18 cellular contexts compared by ENCODE assay signal in the genomic region with DNA sequence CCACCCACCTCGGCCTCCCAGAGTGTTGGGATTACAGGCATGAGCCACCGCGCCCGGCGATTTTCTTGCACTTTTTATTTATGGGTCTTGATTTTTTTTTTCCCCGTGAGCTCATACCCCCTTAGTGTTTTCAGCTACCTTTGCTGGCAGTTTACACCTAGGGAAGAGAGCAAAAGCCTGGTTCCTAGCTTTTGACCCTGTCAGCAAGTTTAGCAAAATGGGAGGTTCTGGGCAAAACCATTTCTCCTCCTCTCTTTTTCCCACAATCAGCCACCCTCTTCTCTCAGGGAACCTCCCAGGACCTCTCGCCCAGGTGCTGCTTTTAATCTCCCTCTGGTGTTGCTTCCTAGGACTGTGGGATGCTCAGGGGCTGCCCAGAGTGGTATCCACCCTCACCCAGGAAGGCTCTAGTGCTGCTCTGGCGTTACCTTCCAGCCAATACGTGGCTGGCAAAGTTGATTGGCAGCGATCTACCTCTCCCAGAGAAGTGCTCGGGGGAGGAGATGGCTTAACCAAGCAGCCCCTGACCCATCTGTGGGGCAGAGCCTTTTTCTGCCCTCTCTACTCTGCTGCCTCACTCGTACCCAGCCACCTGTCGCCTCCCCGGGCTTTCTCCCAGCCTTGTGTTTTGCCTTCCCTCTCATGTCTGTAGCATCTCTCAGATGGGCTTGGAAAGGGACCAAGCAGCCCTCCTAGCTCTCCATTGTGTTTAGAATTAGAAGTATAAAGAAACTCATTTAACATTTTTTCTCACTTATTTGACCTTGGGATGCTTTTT. TPM values are rescaled to one million over a fixed set of nuclear protein-coding genes. Genes with fewer than 3 reads are reported as not detected.
DNase-seq lines count a peak whose midpoint lies in the region; ATAC-seq, FAIRE-seq and TF ChIP-seq lines count a peak whose summit lies in the region.
"Had no signal": no experiment of that assay in that cellular context is flagged by ENCODE, and none has a peak within 500 bp of the region (broad histone marks: within the 10 kb centered on the region; RNA-seq: fewer than 3 reads in every experiment).

No MANE protein-coding gene starts in this region.

- H3K27me3 ChIP-seq in HepG2 (ENCODE audit: control insufficient read depth in 1 of 2, insufficient read depth in 2 of 2, low read length in 2 of 2), result no peaks in the 10 kb centered on the region
- H3K27me3 ChIP-seq in right lobe of liver, result no peaks in the 10 kb centered on the region
- H3K27me3 ChIP-seq in PC-3 (ENCODE audit: low read length), result no peaks in the 10 kb centered on the region

- FAIRE-seq in HepG2 (lab: Jason Lieb, UNC), result no peak
- FAIRE-seq: A204.1, GM12878, GM18507, HTR-8/SVneo had no signal

- 96% methylated on average over 14 of the region's 14 CpGs for WGBS in HepG2 (ENCODE audit: low lambda C conversion rate)
- WGBS in right lobe of liver (ENCODE audit: insufficient coverage, low coverage, low lambda C conversion rate, missing lambda C conversion rate), result 89% methylated on average over 12 of the region's 14 CpGs

- TF ChIP-seq EP300 in HepG2 (IDR thresholded peaks at IDR 0.05; ENCODE audit: low read depth in 2 of 2, low read length in 2 of 2) (no peak), HepG2 (CRISPR knock-in tag; IDR thresholded peaks at IDR 0.05; ENCODE audit: borderline replicate concordance) (no peak)

- TF ChIP-seq CTCF in HepG2 (CRISPR knock-in tag; IDR thresholded peaks at IDR 0.05) (no peak), right lobe of liver (IDR thresholded peaks at IDR 0.05) (no peak), WTC11 (IDR thresholded peaks at IDR 0.05) (no peak), PC-3 (conservative IDR thresholded peaks at IDR 0.05; ENCODE audit: low read depth, low read length) (no peak)

- no peak overlapping the region for H3K4me3 Mint-ChIP-seq in WTC11
- H3K4me3 Mint-ChIP-seq in effector memory CD8-positive, alpha-beta T cell, result no peak overlapping the region
- H3K4me3 Mint-ChIP-seq in stimulated activated effector memory CD8-positive, alpha-beta T cell treated with anti-CD3 and anti-CD28 coated beads, Interleukin-12 subunit alpha, Interleukin-12 subunit beta, amount 100 ng/mL, for 72 hours, result no peak overlapping the region
- H3K4me3 Mint-ChIP-seq: B cell; CD4-positive, alpha-beta T cell had no signal

- H3K27ac ChIP-seq in HepG2 (ENCODE audit: extremely low read length, insufficient read depth, low read length) (no peak overlapping the region), right lobe of liver (no peak overlapping the region), PC-3 (ENCODE audit: low read length) (no peak overlapping the region)
- H3K27ac ChIP-seq: GM23248 had no signal

- H3K79me2 ChIP-seq in HepG2 (ENCODE audit: insufficient read depth, low read length), result no peaks in the 10 kb centered on the region
- H3K79me2 ChIP-seq in PC-3 (ENCODE audit: low read length), result no peaks in the 10 kb centered on the region

- TF ChIP-seq RAD21 in HepG2 (CRISPR knock-in tag; IDR thresholded peaks at IDR 0.05), result no peak

- no peak for TF ChIP-seq POLR2A in HepG2 (IDR thresholded peaks at IDR 0.05; ENCODE audit: insufficient read depth in 1 of 2, low read depth in 2 of 2, low read length in 2 of 2)
- no peak for TF ChIP-seq POLR2A in right lobe of liver (IDR thresholded peaks at IDR 0.05)

- H3K4me1 ChIP-seq in HepG2 (ENCODE audit: insufficient read depth, low read length) (no peaks in the 10 kb centered on the region), right lobe of liver (no peaks in the 10 kb centered on the region), PC-3 (ENCODE audit: insufficient read depth, low read length) (peaks cover 12% of the 10 kb centered on the region; the same call in 1 of the 2 replicates)

- H3K4me3 ChIP-seq in HepG2 (replicated peaks in 1 of 3; ENCODE audit: insufficient read depth in 1 of 3, low read depth in 2 of 3, low read length in 3 of 3), result no peak overlapping the region
- no peak overlapping the region for H3K4me3 ChIP-seq in right lobe of liver
- no peak overlapping the region for H3K4me3 ChIP-seq in PC-3 (ENCODE audit: low read length)
- H3K4me3 ChIP-seq: GM12878, GM23248 had no signal

- in situ Hi-C loops in HepG2 (cut with HindIII; ENCODE audit: extremely low pct_ligation_motif_present, low pct_unique_long_range_greater_than_20kb), result no loop called here

- POLR2A ChIA-PET in HepG2 (lab: Yijun Ruan, JAX), result no interaction called here
- POLR2A ChIA-PET in WTC11 (lab: Charles Lee), result interaction anchor here (1.0 kb wide), 1 partner anchor 37 kb away, joined by 3 read pairs; a partner anchor contains a TSS
- POLR2A ChIA-PET in PC-3 (lab: Charles Lee; ENCODE audit: unreplicated experiment), result no interaction called here

- H3K4me2 ChIP-seq in HepG2 (ENCODE audit: low read depth, low read length) (no peak overlapping the region), PC-3 (ENCODE audit: low read length) (no peak overlapping the region)

- peaks cover 12% of the 10 kb centered on the region for H3K9me3 Mint-ChIP-seq in WTC11
- H3K9me3 Mint-ChIP-seq in effector memory CD8-positive, alpha-beta T cell, result peaks cover 0 to 1% of the 10 kb centered on the region in 2 donors
- no peaks in the 10 kb centered on the region for H3K9me3 Mint-ChIP-seq in stimulated activated effector memory CD8-positive, alpha-beta T cell treated with anti-CD3 and anti-CD28 coated beads, Interleukin-12 subunit alpha, Interleukin-12 subunit beta, amount 100 ng/mL, for 72 hours
- H3K9me3 Mint-ChIP-seq: CD4-positive, alpha-beta T cell had no signal

- CTCF ChIA-PET in HepG2 (lab: Yijun Ruan, JAX; ENCODE audit: low intra/inter-chr PET ratio, low total read pairs), result no interaction called here
- CTCF ChIA-PET in WTC11 (lab: Charles Lee), result interaction anchor here (1.1 to 2.4 kb wide), 4 partner anchors 10 to 85 kb away, joined by 3 to 17 read pairs (median 8); no protein-coding TSS in a partner anchor
- CTCF ChIA-PET in PC-3 (lab: Charles Lee), result no interaction called here

- H3K4me1 Mint-ChIP-seq in WTC11, result peaks cover 5% of the 10 kb centered on the region; the same call in 1 of the 2 replicates
- peaks cover 14 to 21% of the 10 kb centered on the region in 2 donors for H3K4me1 Mint-ChIP-seq in effector memory CD8-positive, alpha-beta T cell (ENCODE audit: low read depth in 2 of 2)
- H3K4me1 Mint-ChIP-seq in stimulated activated effector memory CD8-positive, alpha-beta T cell treated with anti-CD3 and anti-CD28 coated beads, Interleukin-12 subunit alpha, Interleukin-12 subunit beta, amount 100 ng/mL, for 72 hours, result peaks cover 13% of the 10 kb centered on the region

- H4K20me1 ChIP-seq in HepG2 (ENCODE audit: insufficient read depth, low read length), result no peaks in the 10 kb centered on the region
- no peaks in the 10 kb centered on the region for H4K20me1 ChIP-seq in PC-3 (ENCODE audit: low read length)

- H3K9ac ChIP-seq in HepG2 (ENCODE audit: insufficient read depth, low read depth, low read length) (no peak overlapping the region), PC-3 (ENCODE audit: low read length) (no peak overlapping the region)
- H3K9ac ChIP-seq: GM23248 had no signal

- H3K36me3 ChIP-seq in HepG2 (replicated peaks in 1 of 2; ENCODE audit: control insufficient read depth in 1 of 2, insufficient read depth in 2 of 2, low read length in 2 of 2) (no peaks in the 10 kb centered on the region), right lobe of liver (no peaks in the 10 kb centered on the region), PC-3 (ENCODE audit: low read depth, low read length) (peaks cover 11% of the 10 kb centered on the region)

- intact Hi-C loops in HepG2 (cut with micrococcal nuclease; ENCODE audit: unreplicated experiment), result no loop called here
- intact Hi-C loops in right lobe of liver (cut with DNase I), result no loop called here
- intact Hi-C loops in PC-3 (cut with micrococcal nuclease), result loop anchor here (5.0 kb wide), 1 partner anchor 97 kb away; no protein-coding TSS in a partner anchor

- no TSS peak for BruUV-seq in HepG2 (replicated peaks; lab: Mats Ljungman, UMichigan)
- no TSS peak for BruUV-seq in PC-3 (replicated peaks; lab: Mats Ljungman, UMichigan)

- no peak for ATAC-seq in HepG2
- no peak for ATAC-seq in right lobe of liver
- ATAC-seq in WTC11, result no peak; the same call in 1 of the 2 replicates
- no peak for ATAC-seq in effector memory CD8-positive, alpha-beta T cell (replicated peaks)
- no peak for ATAC-seq in stimulated activated effector memory CD8-positive, alpha-beta T cell treated with anti-CD3 and anti-CD28 coated beads, Interleukin-12 subunit alpha, Interleukin-12 subunit beta, amount 100 ng/mL, for 72 hours
- ATAC-seq in HG03139 (IDR thresholded peaks at IDR 0.05; ENCODE audit: unreplicated experiment), result no peak
- no peak for ATAC-seq in PC-3
- ATAC-seq: GM12878 had no signal

- H3K27ac Mint-ChIP-seq in WTC11, result peak overlapping the region; percentile 38
- H3K27ac Mint-ChIP-seq in effector memory CD8-positive, alpha-beta T cell, result peak overlapping the region; percentile 41 to 49
- peak overlapping the region; percentile 73 for H3K27ac Mint-ChIP-seq in stimulated activated effector memory CD8-positive, alpha-beta T cell treated with anti-CD3 and anti-CD28 coated beads, Interleukin-12 subunit alpha, Interleukin-12 subunit beta, amount 100 ng/mL, for 72 hours
- H3K27ac Mint-ChIP-seq: B cell; CD4-positive, alpha-beta T cell had no signal

- no peaks in the 10 kb centered on the region for H3K27me3 Mint-ChIP-seq in WTC11 (ENCODE audit: low read depth)
- H3K27me3 Mint-ChIP-seq in effector memory CD8-positive, alpha-beta T cell, result no peaks in the 10 kb centered on the region
- H3K27me3 Mint-ChIP-seq: B cell; CD4-positive, alpha-beta T cell had no signal

- no peaks in the 10 kb centered on the region for H3K9me2 ChIP-seq in PC-3 (replicated peaks; ENCODE audit: low read length)

- H3K36me3 Mint-ChIP-seq in WTC11, result peaks cover 42% of the 10 kb centered on the region
- H3K36me3 Mint-ChIP-seq in effector memory CD8-positive, alpha-beta T cell (ENCODE audit: insufficient read depth), result peaks cover 26% of the 10 kb centered on the region
- peaks cover 29% of the 10 kb centered on the region for H3K36me3 Mint-ChIP-seq in stimulated activated effector memory CD8-positive, alpha-beta T cell treated with anti-CD3 and anti-CD28 coated beads, Interleukin-12 subunit alpha, Interleukin-12 subunit beta, amount 100 ng/mL, for 72 hours

- no peak overlapping the region for H2AFZ ChIP-seq in HepG2 (ENCODE audit: low read length)
- H2AFZ ChIP-seq in PC-3 (ENCODE audit: low read length), result no peak overlapping the region
- H2AFZ ChIP-seq: GM23248 had no signal

- peaks cover 9% of the 10 kb centered on the region for H3K9me3 ChIP-seq in HepG2 (ENCODE audit: low read length)
- no peaks in the 10 kb centered on the region for H3K9me3 ChIP-seq in right lobe of liver
- H3K9me3 ChIP-seq in PC-3 (ENCODE audit: low read length), result no peaks in the 10 kb centered on the region

- H3F3A ChIP-seq in PC-3 (ENCODE audit: low read length, unreplicated experiment), result no peaks in the 10 kb centered on the region

- DNase-seq in HepG2 (ENCODE audit: low spot score), result no peak
- DNase-seq in right lobe of liver, result no peak
- DNase-seq in WTC11 (ENCODE audit: low spot score), result no peak
- no peak for DNase-seq in effector memory CD8-positive, alpha-beta T cell
- no peak for DNase-seq in stimulated activated effector memory CD8-positive, alpha-beta T cell treated with anti-CD3 and anti-CD28 coated beads, Interleukin-12 subunit alpha, Interleukin-12 subunit beta, amount 100 ng/mL, for 72 hours (ENCODE audit: low spot score in 2 of 2)
- no peak for DNase-seq in amniotic stem cell (lab: John Stamatoyannopoulos, UW)
- DNase-seq in PC-3, result no peak
- DNase-seq: C1 segment of cervical spinal cord; CD4-positive, alpha-beta T cell; DMS79; GM23248; H7 had no signal

RNA-seq across cellular contexts. Expression of a gene that starts 37.4 kb away (rescaled TPM):
- total RNA-seq in HepG2 (2016; rRNA removed; fragmentation: Illumina TruSeq; extraction: Trizol) (15.1 and 15.7 TPM in 2 replicates), right lobe of liver (10 to 100 TPM in 2 of 6 experiments, 1 to 10 TPM in 4; 5.6 to 13.0 (median 7.9) TPM), WTC11 (2021) (21.8 to 24.1 TPM (median 23.8 TPM) in 3 replicates), PC-3 (2014; rRNA removed) (10.8 and 12.5 TPM in 2 replicates)
- 5.6 TPM in 2 replicates for total RNA-seq in HepG2 (2016; cell fraction: cytosol; rRNA removed; fragmentation: Illumina TruSeq; extraction: Trizol; ENCODE audit: low read depth)
- total RNA-seq in HepG2 (2016; cell fraction: insoluble cytoplasmic fraction; rRNA removed; fragmentation: Illumina TruSeq; extraction: Trizol), result 14.2 and 17.1 TPM in 2 replicates
- 9.9 and 11.0 TPM in 2 replicates for total RNA-seq in HepG2 (2016; cell fraction: membrane; rRNA removed; fragmentation: Illumina TruSeq; extraction: Trizol)
- 14.2 and 14.6 TPM in 2 replicates for total RNA-seq in HepG2 (2016; cell fraction: nucleus; rRNA removed; fragmentation: Illumina TruSeq; extraction: Trizol)
- polyA plus RNA-seq in HepG2 (2011; rRNA removed), result 5.1 and 5.2 TPM in 2 replicates
- 4.1 and 6.7 TPM in 2 replicates for polyA plus RNA-seq in HepG2 (2011; cell fraction: cytosol; rRNA removed)
- 3.2 and 4.8 TPM in 2 replicates for polyA plus RNA-seq in HepG2 (2011; cell fraction: nucleus; rRNA removed)
- 6.8 and 9.0 TPM in 2 replicates for polyA plus RNA-seq in HepG2 (2012)
- 1.7 TPM in 2 replicates for polyA plus RNA-seq in HepG2 (2016; cell fraction: cytosol; fragmentation: Illumina TruSeq; extraction: Trizol; ENCODE audit: low read depth)
- polyA plus RNA-seq in HepG2 (2016; cell fraction: insoluble cytoplasmic fraction; fragmentation: Illumina TruSeq; extraction: Trizol; ENCODE audit: low read depth), result 11.6 and 14.7 TPM in 2 replicates
- polyA plus RNA-seq in HepG2 (2016; cell fraction: membrane; fragmentation: Illumina TruSeq; extraction: Trizol; ENCODE audit: low read depth), result 4.8 and 5.6 TPM in 2 replicates
- 11.1 and 13.7 TPM in 2 replicates for polyA plus RNA-seq in HepG2 (2016; cell fraction: nucleus; fragmentation: Illumina TruSeq; extraction: Trizol; ENCODE audit: insufficient read depth, low read depth)
- polyA minus RNA-seq in HepG2 (2011; rRNA and poly(A)+ RNA removed; ENCODE audit: low replicate concordance), result 7.1 and 8.0 TPM in 2 replicates
- polyA minus RNA-seq in HepG2 (2011; cell fraction: cytosol; rRNA and poly(A)+ RNA removed), result 5.6 and 6.2 TPM in 2 replicates
- 16.0 and 22.3 TPM in 2 replicates for polyA minus RNA-seq in HepG2 (2011; cell fraction: nucleus; rRNA and poly(A)+ RNA removed)

RNA-seq across cellular contexts. Expression of a gene that starts 37.4 kb away (rescaled TPM):
- total RNA-seq in HepG2 (2016; rRNA removed; fragmentation: Illumina TruSeq; extraction: Trizol) (48.2 and 52.3 TPM in 2 replicates), right lobe of liver (10 to 100 TPM in 1 of 6 experiments, 1 to 10 TPM in 5; 5.1 to 10.6 (median 6.6) TPM), WTC11 (2021) (21.6 to 25.7 TPM (median 23.0 TPM) in 3 replicates), PC-3 (2014; rRNA removed) (21.2 and 31.2 TPM in 2 replicates)
- 36.6 and 51.2 TPM in 2 replicates for total RNA-seq in HepG2 (2016; cell fraction: cytosol; rRNA removed; fragmentation: Illumina TruSeq; extraction: Trizol; ENCODE audit: low read depth)
- 45.3 and 47.5 TPM in 2 replicates for total RNA-seq in HepG2 (2016; cell fraction: insoluble cytoplasmic fraction; rRNA removed; fragmentation: Illumina TruSeq; extraction: Trizol)
- 62.1 and 71.3 TPM in 2 replicates for total RNA-seq in HepG2 (2016; cell fraction: membrane; rRNA removed; fragmentation: Illumina TruSeq; extraction: Trizol)
- 31.5 and 32.3 TPM in 2 replicates for total RNA-seq in HepG2 (2016; cell fraction: nucleus; rRNA removed; fragmentation: Illumina TruSeq; extraction: Trizol)
- polyA plus RNA-seq in HepG2 (2011; rRNA removed), result 20.3 and 22.2 TPM in 2 replicates
- 18.4 and 26.3 TPM in 2 replicates for polyA plus RNA-seq in HepG2 (2011; cell fraction: cytosol; rRNA removed)
- 4.6 and 8.3 TPM in 2 replicates for polyA plus RNA-seq in HepG2 (2011; cell fraction: nucleus; rRNA removed)
- 22.3 and 28.9 TPM in 2 replicates for polyA plus RNA-seq in HepG2 (2012)
- polyA plus RNA-seq in HepG2 (2016; cell fraction: cytosol; fragmentation: Illumina TruSeq; extraction: Trizol; ENCODE audit: low read depth), result 38.8 and 59.8 TPM in 2 replicates
- 50.0 and 52.2 TPM in 2 replicates for polyA plus RNA-seq in HepG2 (2016; cell fraction: insoluble cytoplasmic fraction; fragmentation: Illumina TruSeq; extraction: Trizol; ENCODE audit: low read depth)
- polyA plus RNA-seq in HepG2 (2016; cell fraction: membrane; fragmentation: Illumina TruSeq; extraction: Trizol; ENCODE audit: low read depth), result 54.0 and 63.3 TPM in 2 replicates
- 39.0 and 48.6 TPM in 2 replicates for polyA plus RNA-seq in HepG2 (2016; cell fraction: nucleus; fragmentation: Illumina TruSeq; extraction: Trizol; ENCODE audit: insufficient read depth, low read depth)
- polyA minus RNA-seq in HepG2 (2011; rRNA and poly(A)+ RNA removed; ENCODE audit: low replicate concordance), result 1.6 and 3.4 TPM in 2 replicates
- polyA minus RNA-seq in HepG2 (2011; cell fraction: cytosol; rRNA and poly(A)+ RNA removed), result 1.8 and 3.4 TPM in 2 replicates
- polyA minus RNA-seq in HepG2 (2011; cell fraction: nucleus; rRNA and poly(A)+ RNA removed), result 4.8 and 5.1 TPM in 2 replicates
